1 cellular context compared by ENCODE assay signal in genomic region chr20:49219091-49219923, GRCh38.
TF ChIP-seq lines count a peak whose summit lies in the region.

TSS of gene DDX27 (plus strand) at chr20:49219416. CDS start at chr20:49219449, 33 bp downstream.

TF ChIP-seq in A549, 52 proteins besides CTCF, POLR2A, EP300 and RAD21 (continued from another document):
- TF ChIP-seq ZNF302 (CRISPR knock-in tag; IDR thresholded peaks at IDR 0.05) (no peak), ATOH8 (CRISPR knock-in tag; IDR thresholded peaks at IDR 0.05; ENCODE audit: low read depth) (no peak), NPAS2 (CRISPR knock-in tag; IDR thresholded peaks at IDR 0.05; ENCODE audit: borderline replicate concordance) (no peak), CHD4 (IDR thresholded peaks at IDR 0.05; ENCODE audit: borderline replicate concordance) (no peak), TP53 (CRISPR knock-in tag; IDR thresholded peaks at IDR 0.05) (0 out of 2 replicates have a peak, but pooled peaks have one; percentile 13), HEYL (CRISPR knock-in tag; IDR thresholded peaks at IDR 0.05) (no peak), RFX5 (IDR thresholded peaks at IDR 0.05) (0 out of 2 replicates have a peak, but pooled peaks have one; percentile 26), FOSL2 (IDR thresholded peaks at IDR 0.05) (no peak), FOSL2 (CRISPR knock-in tag; IDR thresholded peaks at IDR 0.05) (peak; percentile 49), JUN (IDR thresholded peaks at IDR 0.05) (peak; percentile 79; a peak in 4 of 5 replicates), HOXA7 (CRISPR knock-in tag; IDR thresholded peaks at IDR 0.05) (no peak), ZFP36 (IDR thresholded peaks at IDR 0.05; ENCODE audit: borderline replicate concordance, partially characterized antibody) (no peak), PHF8 (IDR thresholded peaks at IDR 0.05; ENCODE audit: borderline replicate concordance, low read depth) (no peak; the same call in 1 of the 2 replicates), ELK1 (IDR thresholded peaks at IDR 0.05; ENCODE audit: low read depth, low read length) (no peak)
- TF ChIP-seq, protein P1, sequence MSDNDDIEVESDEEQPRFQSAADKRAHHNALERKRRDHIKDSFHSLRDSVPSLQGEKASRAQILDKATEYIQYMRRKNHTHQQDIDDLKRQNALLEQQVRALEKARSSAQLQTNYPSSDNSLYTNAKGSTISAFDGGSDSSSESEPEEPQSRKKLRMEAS (IDR thresholded peaks at IDR 0.05) = peak; percentile 88
